ENCODE assay signal across 9 cellular contexts in genomic region chr4:55184600-55185523, GRCh38. TPM values are rescaled to one million over a fixed set of nuclear protein-coding genes. Genes with fewer than 3 reads are reported as not detected.
DNase-seq lines count a peak whose midpoint lies in the region; ATAC-seq and TF ChIP-seq lines count a peak whose summit lies in the region.
"Had no signal": no experiment of that assay in that cellular context is flagged by ENCODE, and none has a peak within 500 bp of the region (broad histone marks: within the 10 kb centered on the region; RNA-seq: fewer than 3 reads in every experiment).

No MANE protein-coding gene starts in this region.

- H2AFZ ChIP-seq in ACC112 (ENCODE audit: low read length, unreplicated experiment) = peak overlapping the region; percentile 27

- no peaks in the 10 kb centered on the region for H3K36me3 Mint-ChIP-seq in glutamatergic neuron (ENCODE audit: unreplicated experiment)
- H3K36me3 Mint-ChIP-seq: brain had no signal

- peak; percentile 21 for DNase-seq in NCI-H2107 (lab: John Stamatoyannopoulos, UW)
- DNase-seq in body of pancreas = peak; percentile 21 to 55 (median 50)
- DNase-seq in lung (ENCODE audit: low spot score) = peak; percentile 42
- no peak for DNase-seq in DMS79 treated with DMSO at 0.1 percent for 48 hours (lab: John Stamatoyannopoulos, UW)
- DNase-seq in inferior parietal cortex (ENCODE audit: extremely low spot score) = no peak
- DNase-seq in glutamatergic neuron = no peak

- H3K27ac ChIP-seq in ACC112 (ENCODE audit: low read depth, low read length) = peak overlapping the region; percentile 82
- no peak overlapping the region for H3K27ac ChIP-seq in body of pancreas
- peak overlapping the region in 1 of 2 donors; percentile 55 for H3K27ac ChIP-seq in lung (ENCODE audit: low read depth in 1 of 2, low read length in 1 of 2)

- H3K27me3 ChIP-seq in ACC112 (ENCODE audit: insufficient read depth, low read length) (no peaks in the 10 kb centered on the region), body of pancreas (peaks cover 0 to 3% of the 10 kb centered on the region in 2 donors), lung (ENCODE audit: control insufficient read depth, insufficient read depth) (no peaks in the 10 kb centered on the region)

- intact Hi-C loops in body of pancreas (cut with DNase I) = no loop called here

- H3K27ac Mint-ChIP-seq in glutamatergic neuron (ENCODE audit: unreplicated experiment) = no peak overlapping the region
- H3K27ac Mint-ChIP-seq: brain had no signal

- H3K4me1 ChIP-seq in ACC112 (ENCODE audit: control insufficient read depth, insufficient read depth, low read length, unreplicated experiment) (peaks cover 51% of the 10 kb centered on the region), body of pancreas (no peaks in the 10 kb centered on the region), lung (ENCODE audit: control insufficient read depth in 2 of 2, insufficient read depth in 2 of 2, low read length in 2 of 2) (peaks cover 0 to 3% of the 10 kb centered on the region in 2 donors)

- TF ChIP-seq POLR2A in body of pancreas (IDR thresholded peaks at IDR 0.05) = no peak

- H3K27me3 Mint-ChIP-seq in glutamatergic neuron (ENCODE audit: unreplicated experiment) = no peaks in the 10 kb centered on the region

- H3K36me3 ChIP-seq in ACC112 (ENCODE audit: insufficient read depth, low read length) = no peaks in the 10 kb centered on the region
- H3K36me3 ChIP-seq in body of pancreas (replicated peaks in 1 of 2; ENCODE audit: insufficient read depth in 1 of 2, low read depth in 2 of 2) = no peaks in the 10 kb centered on the region
- H3K36me3 ChIP-seq in lung (ENCODE audit: control insufficient read depth in 2 of 2, insufficient read depth in 2 of 2, low read length in 2 of 2) = no peaks in the 10 kb centered on the region

- H3K9me3 ChIP-seq in body of pancreas = no peaks in the 10 kb centered on the region
- no peaks in the 10 kb centered on the region for H3K9me3 ChIP-seq in lung (ENCODE audit: control insufficient read depth in 2 of 2, insufficient read depth in 1 of 2, low read length in 1 of 2)

- H3K79me2 ChIP-seq in ACC112 (ENCODE audit: control insufficient read depth, insufficient read depth, low read length, unreplicated experiment) = no peaks in the 10 kb centered on the region

- 55 to 56% methylated on average over 9 of the region's 9 CpGs for WGBS in body of pancreas, 2 donors
- WGBS in lung, 2 donors = 67 to 78% methylated on average over 9 of the region's 9 CpGs

- H3K4me1 Mint-ChIP-seq in glutamatergic neuron (ENCODE audit: low read depth, unreplicated experiment) = no peaks in the 10 kb centered on the region

- H3K4me3 Mint-ChIP-seq in glutamatergic neuron (ENCODE audit: unreplicated experiment) = no peak overlapping the region
- H3K4me3 Mint-ChIP-seq: brain had no signal

- peak; percentile 78 for ATAC-seq in GM18868 (IDR thresholded peaks at IDR 0.05; ENCODE audit: unreplicated experiment)
- ATAC-seq in body of pancreas = peak; percentile 45
- ATAC-seq in lung (ENCODE audit: insufficient read depth, low FRiP score) = peak; percentile 44

- peak overlapping the region; percentile 28; the same call in 1 of the 2 replicates for H3K4me3 ChIP-seq in ACC112 (ENCODE audit: low read depth, low read length)
- no peak overlapping the region for H3K4me3 ChIP-seq in body of pancreas
- H3K4me3 ChIP-seq in lung = no peak overlapping the region

- no peaks in the 10 kb centered on the region for H3K9me3 Mint-ChIP-seq in glutamatergic neuron (ENCODE audit: unreplicated experiment)
- H3K9me3 Mint-ChIP-seq: brain had no signal

- TF ChIP-seq CTCF in body of pancreas (IDR thresholded peaks at IDR 0.05) (peak in 6 of 7 experiments; percentile 26 to 47 (median 38)), lung (IDR thresholded peaks at IDR 0.05; ENCODE audit: control extremely low read depth, extremely low read depth) (peak; percentile 2), glutamatergic neuron (IDR thresholded peaks at IDR 0.05; ENCODE audit: partially characterized antibody, unreplicated experiment) (no peak)

RNA-seq across cellular contexts. Expression of gene KDR, which starts 59.5 kb away (rescaled TPM):
- total RNA-seq in body of pancreas = 10 to 100 TPM; 12.9 to 14.5 TPM
- total RNA-seq in lung = 100 to 1,000 TPM in 1 of 2 donors, 10 to 100 TPM in 1; 43.9 to 132 TPM
- 10 to 100 TPM in 1 of 2 donors, 1 to 10 TPM in 1; 8.4 to 21.1 TPM for polyA plus RNA-seq in lung
- 2.0 TPM for total RNA-seq in glutamatergic neuron (ENCODE audit: unreplicated experiment)

Comparison
In these comparisons a context has a peak if more than half of its experiments do, and no peak if none do; other contexts are left out.
1. DNase-seq: peak in NCI-H2107 (single experiment), body of pancreas (4 of 4) and lung (single experiment); none in DMS79 treated with DMSO at 0.1 percent for 48 hours (single experiment), inferior parietal cortex (single experiment) and glutamatergic neuron (single experiment).
2. Peak in every context shown above with its lines, with median percentiles within 50 percentile points of each other: ATAC-seq.